ENCODE assay signal across 32 cellular contexts in genomic region chr17:33433581-33433980, GRCh38.
"Had no signal": no experiment of that assay in that cellular context is flagged by ENCODE, and none has a peak within 500 bp of the region (broad histone marks: within the 10 kb centered on the region; RNA-seq: fewer than 3 reads in every experiment).

No MANE protein-coding gene starts in this region.

- H3K27me3 ChIP-seq: adrenal gland, ascending aorta, body of pancreas, brain microvascular endothelial cell, cardiac muscle cell had no signal

- ATAC-seq: activated naive CD4-positive, alpha-beta T cell treated with anti-CD3 and anti-CD28 coated beads, Interleukin-2, amount 50 U/mL, for 72 hours; activated naive CD8-positive, alpha-beta T cell treated with anti-CD3 and anti-CD28 coated beads, Interleukin-2, amount 50 U/mL, for 24 hours; activated T-cell treated with anti-CD3 and anti-CD28 coated beads, Interleukin-2, amount 50 U/mL, for 4 hours; activated T-cell treated with anti-CD3 and anti-CD28 coated beads, Interleukin-2, amount 50 U/mL, for 72 hours; activated T-helper 17 cell treated with anti-CD3 and anti-CD28 coated beads, Interleukin-2, amount 50 U/mL, for 72 hours; body of pancreas had no signal

- H3K4me1 ChIP-seq: adrenal gland, ascending aorta, body of pancreas, breast epithelium had no signal

- DNase-seq: activated effector memory CD4-positive, alpha-beta T cell treated with anti-CD3 and anti-CD28 coated beads, Interleukin-2, amount 50 U/mL, for 16 hours; activated effector memory CD4-positive, alpha-beta T cell treated with Interleukin-2 at 50 U/mL for 16 hours; activated gamma-delta T cell; activated gamma-delta T cell treated with Interleukin-2 at 50 U/mL for 16 hours; activated naive CD4-positive, alpha-beta T cell; activated naive CD4-positive, alpha-beta T cell treated with anti-CD3 and anti-CD28 coated beads for 36 hours; activated naive CD4-positive, alpha-beta T cell treated with anti-CD3 and anti-CD28 coated beads, Interleukin-2, amount 10 ng/mL, durations not matched to agents 7 days and 5 days; activated naive CD4-positive, alpha-beta T cell treated with anti-CD3 and anti-CD28 coated beads, Interleukin-2, amount 50 U/mL, for 16 hours; activated naive CD4-positive, alpha-beta T cell treated with Interleukin-2 at 50 U/mL for 16 hours; activated naive CD8-positive, alpha-beta T cell treated with anti-CD3 and anti-CD28 coated beads for 36 hours; activated naive CD8-positive, alpha-beta T cell treated with anti-CD3 and anti-CD28 coated beads, Interleukin-2, amount 10 ng/mL, durations not matched to agents 7 days and 5 days; activated naive CD8-positive, alpha-beta T cell treated with anti-CD3 and anti-CD28 coated beads, Interleukin-2, amount 50 U/mL, for 24 hours; activated T-cell treated with anti-CD3 and anti-CD28 coated beads, Interleukin-2, amount 50 U/mL, for 1 hour; activated T-cell treated with anti-CD3 and anti-CD28 coated beads, Interleukin-2, amount 50 U/mL, for 24 hours; activated T-cell treated with anti-CD3 and anti-CD28 coated beads, Interleukin-2, amount 50 U/mL, for 4 hours; activated T-cell treated with anti-CD3 and anti-CD28 coated beads, Interleukin-2, amount 50 U/mL, for 48 hours; activated T-cell treated with anti-CD3 and anti-CD28 coated beads, Interleukin-2, amount 50 U/mL, for 72 hours; adrenal gland; amniotic stem cell; amygdala; anterior cingulate cortex; aorta; body of pancreas; brain microvascular endothelial cell; caudate nucleus; central memory CD4-positive, alpha-beta T cell; cerebellar nuclear complex had no signal

- H3K27ac ChIP-seq: adrenal gland, ascending aorta, body of pancreas, brain microvascular endothelial cell, breast epithelium, cardiac muscle cell had no signal

- H3K36me3 ChIP-seq: adrenal gland, ascending aorta, brain microvascular endothelial cell, breast epithelium, cardiac muscle cell had no signal

- H3K9me3 ChIP-seq: adrenal gland, ascending aorta, body of pancreas, breast epithelium had no signal

- H3K4me3 ChIP-seq: adrenal gland, ascending aorta, body of pancreas, breast epithelium, cardiac muscle cell had no signal
